ENCODE assay signal across 21 cellular contexts in genomic region chr22:40218152-40218551, GRCh38. TPM values are rescaled to one million over a fixed set of nuclear protein-coding genes. Genes with fewer than 3 reads are reported as not detected.
DNase-seq lines count a peak whose midpoint lies in the region; ATAC-seq lines count a peak whose summit lies in the region.
"Had no signal": no experiment of that assay in that cellular context is flagged by ENCODE, and none has a peak within 500 bp of the region (broad histone marks: within the 10 kb centered on the region; RNA-seq: fewer than 3 reads in every experiment).

No MANE protein-coding gene starts in this region.

- peak overlapping the region in 3 of 4 donors; percentile 42 to 70 (median 61) for H3K4me3 Mint-ChIP-seq in CD4-positive, CD25-positive, alpha-beta regulatory T cell
- peak overlapping the region in 5 of 7 donors; percentile 8 to 54 (median 41) for H3K4me3 Mint-ChIP-seq in CD8-positive, alpha-beta memory T cell
- H3K4me3 Mint-ChIP-seq in activated naive CD8-positive, alpha-beta T cell treated with anti-CD3 and anti-CD28 coated beads, Interleukin-2, amount 10 ng/mL, durations not matched to agents 7 days and 5 days = peak overlapping the region; percentile 37
- peak overlapping the region; percentile 43 to 85 (median 58) for H3K4me3 Mint-ChIP-seq in naive thymus-derived CD4-positive, alpha-beta T cell

- H3K9me3 Mint-ChIP-seq in CD4-positive, CD25-positive, alpha-beta regulatory T cell = no peaks in the 10 kb centered on the region
- no peaks in the 10 kb centered on the region for H3K9me3 Mint-ChIP-seq in CD8-positive, alpha-beta memory T cell
- no peaks in the 10 kb centered on the region for H3K9me3 Mint-ChIP-seq in activated naive CD8-positive, alpha-beta T cell treated with anti-CD3 and anti-CD28 coated beads, Interleukin-2, amount 10 ng/mL, durations not matched to agents 7 days and 5 days
- H3K9me3 Mint-ChIP-seq in naive thymus-derived CD4-positive, alpha-beta T cell = no peaks in the 10 kb centered on the region

- no peak overlapping the region for H3K4me2 ChIP-seq in neuronal stem cell (ENCODE audit: insufficient read depth, low read length, poor library complexity, severe bottlenecking)

- H3K9me3 ChIP-seq in CD4-positive, CD25-positive, alpha-beta regulatory T cell (ENCODE audit: control insufficient read depth in 2 of 2, low read length in 2 of 2) = no peaks in the 10 kb centered on the region
- no peaks in the 10 kb centered on the region for H3K9me3 ChIP-seq in CD8-positive, alpha-beta memory T cell (ENCODE audit: low read length)
- no peaks in the 10 kb centered on the region for H3K9me3 ChIP-seq in naive thymus-derived CD4-positive, alpha-beta T cell (ENCODE audit: control insufficient read depth in 2 of 3, low read length in 3 of 3)
- H3K9me3 ChIP-seq in neuronal stem cell (replicated peaks in 1 of 2; ENCODE audit: control insufficient read depth in 2 of 2, insufficient read depth in 1 of 2, low read depth in 1 of 2, low read length in 2 of 2) = no peaks in the 10 kb centered on the region
- H3K9me3 ChIP-seq: heart right ventricle, thyroid gland had no signal

- peaks cover 10% of the 10 kb centered on the region for H3K36me3 ChIP-seq in CD4-positive, CD25-positive, alpha-beta regulatory T cell (ENCODE audit: control insufficient read depth, insufficient read depth, low read length)
- no peaks in the 10 kb centered on the region for H3K36me3 ChIP-seq in CD8-positive, alpha-beta memory T cell (ENCODE audit: insufficient read depth, low read length)
- H3K36me3 ChIP-seq in naive thymus-derived CD4-positive, alpha-beta T cell (ENCODE audit: control insufficient read depth in 2 of 3, insufficient read depth in 3 of 3, low read length in 3 of 3) = no peaks in the 10 kb centered on the region
- peaks cover 0 to 43% of the 10 kb centered on the region in 2 donors for H3K36me3 ChIP-seq in neuronal stem cell (replicated peaks in 1 of 2; ENCODE audit: control insufficient read depth in 2 of 2, insufficient read depth in 2 of 2, low read length in 2 of 2)
- H3K36me3 ChIP-seq: brain microvascular endothelial cell, heart right ventricle, thyroid gland had no signal

- H2BK120ac ChIP-seq in neuronal stem cell (ENCODE audit: low read depth, low read length) = no peak overlapping the region

- H3K9ac ChIP-seq in neuronal stem cell (ENCODE audit: low read depth, low read length, poor library complexity) = no peak overlapping the region

- no peak overlapping the region for H3K23ac ChIP-seq in neuronal stem cell (ENCODE audit: low read depth, low read length, poor library complexity)

- H3K4ac ChIP-seq in neuronal stem cell (ENCODE audit: low read length) = no peak overlapping the region

- H3K27me3 ChIP-seq in CD4-positive, CD25-positive, alpha-beta regulatory T cell (ENCODE audit: control insufficient read depth, insufficient read depth, low read length) = no peaks in the 10 kb centered on the region
- no peaks in the 10 kb centered on the region for H3K27me3 ChIP-seq in CD8-positive, alpha-beta memory T cell (ENCODE audit: insufficient read depth, low read length, poor library complexity, severe bottlenecking)
- no peaks in the 10 kb centered on the region for H3K27me3 ChIP-seq in naive thymus-derived CD4-positive, alpha-beta T cell (ENCODE audit: control insufficient read depth in 2 of 2, insufficient read depth in 2 of 2, low read length in 2 of 2)
- no peaks in the 10 kb centered on the region for H3K27me3 ChIP-seq in neuronal stem cell (ENCODE audit: control insufficient read depth in 3 of 3, insufficient read depth in 3 of 3, low read depth in 1 of 3, low read length in 3 of 3)
- H3K27me3 ChIP-seq: brain microvascular endothelial cell, heart right ventricle, thyroid gland had no signal

- no peak overlapping the region for H4K8ac ChIP-seq in neuronal stem cell (ENCODE audit: low read depth, low read length)

- H4K91ac ChIP-seq in neuronal stem cell (ENCODE audit: low read depth, low read length, poor library complexity) = no peak overlapping the region

- peak overlapping the region; percentile 60 to 90 (median 88) for H3K27ac Mint-ChIP-seq in CD4-positive, CD25-positive, alpha-beta regulatory T cell
- H3K27ac Mint-ChIP-seq in CD8-positive, alpha-beta memory T cell = peak overlapping the region; percentile 68 to 94 (median 86)
- peak overlapping the region; percentile 52 for H3K27ac Mint-ChIP-seq in activated naive CD8-positive, alpha-beta T cell treated with anti-CD3 and anti-CD28 coated beads, Interleukin-2, amount 10 ng/mL, durations not matched to agents 7 days and 5 days
- H3K27ac Mint-ChIP-seq in naive thymus-derived CD4-positive, alpha-beta T cell = peak overlapping the region; percentile 64 to 97 (median 86)

- peaks cover 6% of the 10 kb centered on the region for H3K36me3 Mint-ChIP-seq in CD4-positive, CD25-positive, alpha-beta regulatory T cell
- peaks cover 0 to 32% (median 0%) of the 10 kb centered on the region in 3 donors for H3K36me3 Mint-ChIP-seq in CD8-positive, alpha-beta memory T cell
- peaks cover 30% of the 10 kb centered on the region for H3K36me3 Mint-ChIP-seq in activated naive CD8-positive, alpha-beta T cell treated with anti-CD3 and anti-CD28 coated beads, Interleukin-2, amount 10 ng/mL, durations not matched to agents 7 days and 5 days
- H3K36me3 Mint-ChIP-seq in naive thymus-derived CD4-positive, alpha-beta T cell = peaks cover 0 to 13% (median 3%) of the 10 kb centered on the region in 5 donors

- H3K18ac ChIP-seq in neuronal stem cell (ENCODE audit: low read length) = no peak overlapping the region

- peaks cover 63% of the 10 kb centered on the region for H3K4me1 ChIP-seq in CD4-positive, CD25-positive, alpha-beta regulatory T cell (ENCODE audit: control insufficient read depth, insufficient read depth, low read length, poor library complexity, severe bottlenecking)
- H3K4me1 ChIP-seq in CD8-positive, alpha-beta memory T cell (ENCODE audit: insufficient read depth, low read length) = peaks cover 80% of the 10 kb centered on the region
- H3K4me1 ChIP-seq in naive thymus-derived CD4-positive, alpha-beta T cell (ENCODE audit: control insufficient read depth in 2 of 2, insufficient read depth in 2 of 2, low read length in 2 of 2) = peaks cover 51 to 74% of the 10 kb centered on the region in 2 donors
- peaks cover 3 to 17% of the 10 kb centered on the region in 2 donors for H3K4me1 ChIP-seq in neuronal stem cell (ENCODE audit: control insufficient read depth in 2 of 2, insufficient read depth in 1 of 2, low read depth in 1 of 2, low read length in 2 of 2)

- intact Hi-C loops in naive thymus-derived CD4-positive, alpha-beta T cell (cut with micrococcal nuclease) = loop anchor here (1.0 to 5.0 kb wide), 4 partner anchors 41 to 129 kb away; partner anchors contain the start of genes TNRC6B (in 2 of the 2) and ADSL (in 1 of the 2)

- peaks cover 9% of the 10 kb centered on the region for H3K79me1 ChIP-seq in neuronal stem cell (ENCODE audit: low read depth, low read length)

- H3K14ac ChIP-seq in neuronal stem cell (ENCODE audit: low read length) = no peak overlapping the region

- H3K4me1 Mint-ChIP-seq in CD4-positive, CD25-positive, alpha-beta regulatory T cell = peaks cover 38 to 90% (median 70%) of the 10 kb centered on the region in 4 donors
- peaks cover 79 to 93% (median 83%) of the 10 kb centered on the region in 3 donors for H3K4me1 Mint-ChIP-seq in CD8-positive, alpha-beta memory T cell
- H3K4me1 Mint-ChIP-seq in activated naive CD8-positive, alpha-beta T cell treated with anti-CD3 and anti-CD28 coated beads, Interleukin-2, amount 10 ng/mL, durations not matched to agents 7 days and 5 days = peaks cover 61% of the 10 kb centered on the region
- H3K4me1 Mint-ChIP-seq in naive thymus-derived CD4-positive, alpha-beta T cell = peaks cover 71 to 91% (median 88%) of the 10 kb centered on the region in 7 donors

- in situ Hi-C loops in KBM-7 (cut with MboI; ENCODE audit: low pct_unique_long_range_greater_than_20kb, low sequenced_read_pairs) = no loop called here

- no CpG with 5 or more reads among the region's 4 CpGs for WGBS in neuronal stem cell (ENCODE audit: extremely low coverage in 2 of 2, insufficient read length in 2 of 2, insufficient replicate concordance in 1 of 2), 2 donors

- H3K27ac ChIP-seq in CD4-positive, CD25-positive, alpha-beta regulatory T cell (ENCODE audit: insufficient read depth, low read length, poor library complexity, severe bottlenecking) = peak overlapping the region; percentile 75
- no peak overlapping the region for H3K27ac ChIP-seq in CD8-positive, alpha-beta memory T cell (ENCODE audit: low read depth, low read length)
- H3K27ac ChIP-seq in naive thymus-derived CD4-positive, alpha-beta T cell (ENCODE audit: low read depth, low read length) = peak overlapping the region; percentile 61
- no peak overlapping the region for H3K27ac ChIP-seq in neuronal stem cell (replicated peaks; ENCODE audit: low read length)
- H3K27ac ChIP-seq: brain microvascular endothelial cell, thyroid gland had no signal

- peak; percentile 32 to 35 for ATAC-seq in CD4-positive, CD25-positive, alpha-beta regulatory T cell (ENCODE audit: low read depth in 2 of 2)
- ATAC-seq in activated naive CD8-positive, alpha-beta T cell treated with anti-CD3 and anti-CD28 coated beads, Interleukin-2, amount 10 ng/mL, durations not matched to agents 7 days and 5 days (ENCODE audit: low read depth) = no peak
- peak; percentile 49 for ATAC-seq in naive thymus-derived CD4-positive, alpha-beta T cell
- ATAC-seq: heart right ventricle had no signal

- DNase-seq in CD4-positive, CD25-positive, alpha-beta regulatory T cell = peak in 1 of 3 donors; percentile 40
- DNase-seq in CD8-positive, alpha-beta memory T cell = peak in 2 of 5 donors; percentile 25 to 45
- DNase-seq in activated naive CD8-positive, alpha-beta T cell treated with anti-CD3 and anti-CD28 coated beads, Interleukin-2, amount 10 ng/mL, durations not matched to agents 7 days and 5 days = no peak
- DNase-seq in naive thymus-derived CD4-positive, alpha-beta T cell = peak in 5 of 9 donors; percentile 15 to 44 (median 34)
- no peak for DNase-seq in neuronal stem cell (ENCODE audit: low spot score)
- no peak for DNase-seq in GM03348 (ENCODE audit: low spot score)
- DNase-seq in T1000 (lab: John Stamatoyannopoulos, UW) = no peak
- DNase-seq in KBM-7 = no peak
- DNase-seq: activated CD4-positive, alpha-beta T cell treated with anti-CD3 and anti-CD28 coated beads, Interleukin-2, amount 50 U/mL, for 48 hours; activated effector memory CD4-positive, alpha-beta T cell treated with Interleukin-2 at 50 U/mL for 16 hours; AML-193; brain microvascular endothelial cell; DMS 273 treated with DMSO at 0.1 percent for 48 hours; heart right ventricle; mesendoderm; MM.1S; NCI-H187; occipital lobe; SIG-M5; stimulated activated CD4-positive, alpha-beta T cell treated with anti-CD3 and anti-CD28 coated beads, Interleukin-2, amount 100 ng/mL, for 48 hours; thyroid gland had no signal

- no peak overlapping the region for H2BK12ac ChIP-seq in neuronal stem cell (ENCODE audit: low read length)

- H3K27me3 Mint-ChIP-seq in CD4-positive, CD25-positive, alpha-beta regulatory T cell = no peaks in the 10 kb centered on the region
- H3K27me3 Mint-ChIP-seq in CD8-positive, alpha-beta memory T cell = no peaks in the 10 kb centered on the region
- H3K27me3 Mint-ChIP-seq in activated naive CD8-positive, alpha-beta T cell treated with anti-CD3 and anti-CD28 coated beads, Interleukin-2, amount 10 ng/mL, durations not matched to agents 7 days and 5 days = no peaks in the 10 kb centered on the region
- H3K27me3 Mint-ChIP-seq in naive thymus-derived CD4-positive, alpha-beta T cell = no peaks in the 10 kb centered on the region

- H2AK5ac ChIP-seq in neuronal stem cell (ENCODE audit: low read depth, low read length) = no peak overlapping the region

- H2BK15ac ChIP-seq in neuronal stem cell (ENCODE audit: low read length) = no peak overlapping the region

- no peak overlapping the region for H2AFZ ChIP-seq in neuronal stem cell (ENCODE audit: low read length)

- peak overlapping the region; percentile 49 for H3K4me3 ChIP-seq in CD4-positive, CD25-positive, alpha-beta regulatory T cell (ENCODE audit: low read depth, low read length)
- no peak overlapping the region for H3K4me3 ChIP-seq in CD8-positive, alpha-beta memory T cell (ENCODE audit: low read length)
- no peak overlapping the region for H3K4me3 ChIP-seq in naive thymus-derived CD4-positive, alpha-beta T cell (ENCODE audit: low read length)
- H3K4me3 ChIP-seq in neuronal stem cell (ENCODE audit: low read length in 2 of 2) = no peak overlapping the region
- H3K4me3 ChIP-seq: heart right ventricle, thyroid gland had no signal

- POLR2A ChIA-PET in CD8-positive, alpha-beta memory T cell (lab: Charles Lee) = interaction anchor here (0.6 kb wide), 1 partner anchor 172 kb away, joined by 3 read pairs; no protein-coding TSS in a partner anchor
- POLR2A ChIA-PET in activated naive CD8-positive, alpha-beta T cell treated with anti-CD3 and anti-CD28 coated beads, Interleukin-2, amount 10 ng/mL, durations not matched to agents 7 days and 5 days (lab: Charles Lee) = no interaction called here
- POLR2A ChIA-PET in naive thymus-derived CD4-positive, alpha-beta T cell (lab: Charles Lee) = interaction anchor here (0.5 to 1.6 kb wide), 6 partner anchors 15 to 56 kb away, joined by 3 to 5 read pairs (median 4); no protein-coding TSS in a partner anchor

- no peak overlapping the region for H2BK5ac ChIP-seq in neuronal stem cell (ENCODE audit: low read length)

- CTCF ChIA-PET in CD8-positive, alpha-beta memory T cell (lab: Charles Lee) = interaction anchor here (1.2 kb wide), 1 partner anchor 10 kb away, joined by 3 read pairs; no protein-coding TSS in a partner anchor
- CTCF ChIA-PET in naive thymus-derived CD4-positive, alpha-beta T cell (lab: Charles Lee) = interaction anchor here (0.6 to 1.2 kb wide), 2 partner anchors 88 to 130 kb away, joined by 3 to 5 read pairs; no protein-coding TSS in a partner anchor

RNA-seq across cellular contexts. Expression of gene TNRC6B, which starts 40.4 kb away (rescaled TPM):
- total RNA-seq in CD4-positive, CD25-positive, alpha-beta regulatory T cell = 144 TPM
- polyA plus RNA-seq in CD4-positive, CD25-positive, alpha-beta regulatory T cell = 10 to 100 TPM; 50.6 to 79.7 (median 65.1) TPM
- 10 to 100 TPM; 32.8 to 37.8 TPM for total RNA-seq in CD8-positive, alpha-beta memory T cell
- 109 TPM for polyA plus RNA-seq in CD8-positive, alpha-beta memory T cell
- total RNA-seq in activated naive CD8-positive, alpha-beta T cell treated with anti-CD3 and anti-CD28 coated beads, Interleukin-2, amount 10 ng/mL, durations not matched to agents 7 days and 5 days = 10 to 100 TPM; 89.6 to 91.4 TPM
- total RNA-seq in naive thymus-derived CD4-positive, alpha-beta T cell = 100 to 1,000 TPM in 4 of 5 experiments, 10 to 100 TPM in 1; 67.4 to 165 (median 146) TPM
- 100 to 1,000 TPM; 102 to 119 TPM for polyA plus RNA-seq in naive thymus-derived CD4-positive, alpha-beta T cell
- polyA plus RNA-seq in neuronal stem cell (2013, experiment 1 of 2) = 7.1 TPM
- 8.5 TPM for polyA plus RNA-seq in neuronal stem cell (2013, experiment 2 of 2)

Comparison
In these comparisons a context has a peak if more than half of its experiments do, and no peak if none do; other contexts are left out.
1. DNase-seq: peak in naive thymus-derived CD4-positive, alpha-beta T cell (5 of 9); none in activated naive CD8-positive, alpha-beta T cell treated with anti-CD3 and anti-CD28 coated beads, Interleukin-2, amount 10 ng/mL, durations not matched to agents 7 days and 5 days (single experiment), neuronal stem cell (single experiment), GM03348 (single experiment), T1000 (single experiment) and KBM-7 (single experiment).
2. H3K27ac ChIP-seq: peak in CD4-positive, CD25-positive, alpha-beta regulatory T cell (single experiment) and naive thymus-derived CD4-positive, alpha-beta T cell (single experiment); none in CD8-positive, alpha-beta memory T cell (single experiment) and neuronal stem cell (single experiment).
3. Peak in every context shown above with its lines, with median percentiles within 50 percentile points of each other: H3K27ac Mint-ChIP-seq and H3K4me3 Mint-ChIP-seq.